Comparison of ENCODE assay signal across 24 cellular contexts in the genomic region with DNA sequence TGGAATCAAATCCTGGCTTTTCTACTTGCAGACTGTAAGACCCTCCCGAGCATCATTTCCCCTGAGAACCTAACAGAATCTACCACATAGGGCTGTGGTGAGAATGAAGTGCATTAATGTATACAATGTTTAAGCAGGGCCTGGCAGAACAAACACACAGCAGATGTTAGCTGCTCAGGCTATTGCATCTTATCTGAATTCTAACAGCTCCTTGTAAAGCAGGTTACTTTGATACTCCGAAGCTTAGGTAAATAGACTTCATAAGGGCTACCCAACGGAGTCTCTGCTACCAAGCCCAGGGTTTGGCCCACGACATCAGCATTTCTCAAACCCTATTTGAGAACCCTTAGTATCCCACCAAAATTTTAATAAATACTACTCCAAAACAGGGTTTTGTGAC. TPM values are rescaled to one million over a fixed set of nuclear protein-coding genes. Genes with fewer than 3 reads are reported as not detected.
"Had no signal": no experiment of that assay in that cellular context is flagged by ENCODE, and none has a peak within 500 bp of the region (broad histone marks: within the 10 kb centered on the region; RNA-seq: fewer than 3 reads in every experiment).

No MANE protein-coding gene starts in this region.

- DNase-seq: activated B cell treated with CpG ODN at 0.5 μM for 24 hours; activated CD4-positive, alpha-beta T cell treated with anti-CD3 and anti-CD28 coated beads, Interleukin-2, amount 50 U/mL, for 1 hour; activated CD8-positive, alpha-beta T cell treated with anti-CD3 and anti-CD28 coated beads for 36 hours; activated gamma-delta T cell treated with Interleukin-2 at 50 U/mL for 16 hours; activated naive CD4-positive, alpha-beta T cell treated with anti-CD3 and anti-CD28 coated beads, Interleukin-2, amount 50 U/mL, for 16 hours; activated T-cell treated with anti-CD3 and anti-CD28 coated beads, Interleukin-2, amount 50 U/mL, for 4 hours; amniotic stem cell; caudate nucleus; endodermal cell; foreskin keratinocyte; heart right ventricle; lower lobe of right lung; mesenchymal stem cell; posterior cingulate gyrus; spleen; stimulated activated naive CD4-positive, alpha-beta T cell treated with Interleukin-2 at 50 U/mL for 16 hours; transverse colon had no signal

- ATAC-seq: activated CD8-positive, alpha-beta T cell treated with anti-CD3 and anti-CD28 coated beads for 36 hours; activated T-cell treated with anti-CD3 and anti-CD28 coated beads, Interleukin-2, amount 50 U/mL, for 4 hours; activated T-helper 17 cell treated with anti-CD3 and anti-CD28 coated beads, Interleukin-2, amount 50 U/mL, for 72 hours; foreskin keratinocyte; heart right ventricle; left lobe of liver; lower lobe of right lung; natural killer cell treated with Interleukin-12 subunit alpha and Interleukin-12 subunit beta and Interleukin-15 and Interleukin-18, amount 100 ng/mL, for 72 hours; right cardiac atrium had no signal

- H3K4me3 Mint-ChIP-seq: activated B cell treated with CpG ODN at 0.5 μM for 24 hours; activated CD8-positive, alpha-beta T cell treated with anti-CD3 and anti-CD28 coated beads for 36 hours; activated T-cell treated with anti-CD3 and anti-CD28 coated beads, Interleukin-2, amount 50 U/mL, for 4 hours; activated T-helper 17 cell treated with anti-CD3 and anti-CD28 coated beads, Interleukin-2, amount 50 U/mL, for 72 hours; endodermal cell; natural killer cell treated with Interleukin-12 subunit alpha and Interleukin-12 subunit beta and Interleukin-15 and Interleukin-18, amount 100 ng/mL, for 72 hours had no signal

- H3K27me3 ChIP-seq: esophagus muscularis mucosa, heart right ventricle, spleen, transverse colon had no signal

- H3K4me3 ChIP-seq: esophagus muscularis mucosa, heart right ventricle, lower lobe of right lung, spleen, transverse colon had no signal

- H3K27ac Mint-ChIP-seq: activated B cell treated with CpG ODN at 0.5 μM for 24 hours; activated CD8-positive, alpha-beta T cell treated with anti-CD3 and anti-CD28 coated beads for 36 hours; activated T-helper 17 cell treated with anti-CD3 and anti-CD28 coated beads, Interleukin-2, amount 50 U/mL, for 72 hours; endodermal cell; natural killer cell treated with Interleukin-12 subunit alpha and Interleukin-12 subunit beta and Interleukin-15 and Interleukin-18, amount 100 ng/mL, for 72 hours had no signal

- H3K9me3 ChIP-seq: lower lobe of right lung had no signal

- H3K4me1 ChIP-seq: esophagus muscularis mucosa, lower lobe of right lung, spleen had no signal

- H3K4me1 Mint-ChIP-seq: activated B cell treated with CpG ODN at 0.5 μM for 24 hours; activated T-helper 17 cell treated with anti-CD3 and anti-CD28 coated beads, Interleukin-2, amount 50 U/mL, for 72 hours had no signal

- H3K36me3 ChIP-seq: esophagus muscularis mucosa, heart right ventricle, lower lobe of right lung, spleen, transverse colon had no signal

RNA-seq across cellular contexts. Expression of a gene that starts 24.4 kb away (rescaled TPM):
- total RNA-seq: activated B cell treated with CpG ODN at 0.5 μM for 24 hours; activated CD8-positive, alpha-beta T cell treated with anti-CD3 and anti-CD28 coated beads for 36 hours; activated T-cell treated with anti-CD3 and anti-CD28 coated beads, Interleukin-2, amount 50 U/mL, for 4 hours; activated T-helper 17 cell treated with anti-CD3 and anti-CD28 coated beads, Interleukin-2, amount 50 U/mL, for 72 hours; chondrocyte; foreskin keratinocyte; left lobe of liver; mononuclear cell; natural killer cell treated with Interleukin-12 subunit alpha and Interleukin-12 subunit beta and Interleukin-15 and Interleukin-18, amount 100 ng/mL, for 72 hours had no signal
